Comparison of ENCODE assay signal across 14 cellular contexts in the genomic region with DNA sequence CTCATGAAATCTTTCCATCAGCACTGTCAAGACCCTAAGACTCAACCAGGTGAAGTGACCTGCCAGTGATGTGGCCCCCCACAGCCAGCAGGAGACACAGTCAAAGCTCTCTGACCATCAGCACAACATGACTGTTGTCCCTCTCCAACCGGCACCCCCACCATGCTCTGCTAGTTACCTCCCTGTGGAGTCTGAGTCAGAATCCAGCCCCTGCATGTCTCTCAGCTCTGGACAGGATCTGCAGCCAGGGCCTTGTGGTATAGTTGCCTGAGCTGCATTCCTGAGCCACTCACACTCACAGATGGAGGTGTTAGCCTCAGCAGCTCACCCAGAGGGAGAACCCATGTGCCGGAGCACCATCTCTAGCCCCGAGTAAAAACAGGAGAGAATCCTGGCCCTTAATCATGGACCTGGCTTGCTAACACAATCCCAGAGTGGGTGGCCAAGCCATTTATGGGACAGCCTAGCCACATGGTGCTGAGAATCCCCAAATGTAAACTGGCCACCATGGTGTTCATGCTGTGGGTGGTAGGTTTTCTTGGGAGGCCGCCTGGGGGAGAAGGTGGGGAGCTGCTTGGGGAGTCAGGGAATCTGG.
A peak's percentile ranks its signal among the peaks of the same experiment; 100 is the strongest.
DNase-seq lines count a peak whose midpoint lies in the region; ATAC-seq and TF ChIP-seq lines count a peak whose summit lies in the region.
"Had no signal": no experiment of that assay in that cellular context is flagged by ENCODE, and none has a peak within 500 bp of the region (broad histone marks: within the 10 kb centered on the region; RNA-seq: fewer than 3 reads in every experiment).

No MANE protein-coding gene starts in this region.

- H3K4me3 ChIP-seq in OCI-LY3 (ENCODE audit: low read length), result no peak overlapping the region
- H3K4me3 ChIP-seq in A673 (ENCODE audit: low read depth, low read length, poor library complexity, severe bottlenecking), result no peak overlapping the region
- H3K4me3 ChIP-seq: PC-9, skin epidermis had no signal

- no peaks in the 10 kb centered on the region for H3K79me2 ChIP-seq in OCI-LY3 (ENCODE audit: low read length)

- POLR2A ChIA-PET in A673 (lab: Charles Lee; ENCODE audit: low non-redundant PET), result no interaction called here

- no peak overlapping the region for H3K4me3 Mint-ChIP-seq in natural killer cell
- H3K4me3 Mint-ChIP-seq: effector memory CD8-positive, alpha-beta T cell; natural killer cell treated with Interleukin-12 subunit alpha and Interleukin-12 subunit beta and Interleukin-15 and Interleukin-18, amount 100 ng/mL, for 72 hours had no signal

- H3K27ac ChIP-seq in OCI-LY3 (ENCODE audit: low read length), result peak overlapping the region; percentile 31
- no peak overlapping the region for H3K27ac ChIP-seq in A673 (ENCODE audit: low read depth, low read length, poor library complexity, severe bottlenecking)
- H3K27ac ChIP-seq: PC-9 had no signal

- no peaks in the 10 kb centered on the region for H3K4me1 Mint-ChIP-seq in natural killer cell

- H3K36me3 Mint-ChIP-seq in natural killer cell, result no peaks in the 10 kb centered on the region
- H3K36me3 Mint-ChIP-seq: natural killer cell treated with Interleukin-12 subunit alpha and Interleukin-12 subunit beta and Interleukin-15 and Interleukin-18, amount 100 ng/mL, for 72 hours had no signal

- H3K36me3 ChIP-seq in OCI-LY3 (replicated peaks; ENCODE audit: low read depth, low read length) (no peaks in the 10 kb centered on the region), A673 (ENCODE audit: insufficient read depth, low read length, poor library complexity, severe bottlenecking) (peaks cover 82% of the 10 kb centered on the region)

- H3K9me3 ChIP-seq in OCI-LY3 (ENCODE audit: insufficient read depth, low read length), result no peaks in the 10 kb centered on the region
- no peaks in the 10 kb centered on the region for H3K9me3 ChIP-seq in A673 (ENCODE audit: low read depth, low read length, poor library complexity, severe bottlenecking)

- H3K27me3 Mint-ChIP-seq in natural killer cell (ENCODE audit: low read depth in 2 of 2), result no peaks in the 10 kb centered on the region
- H3K27me3 Mint-ChIP-seq: effector memory CD8-positive, alpha-beta T cell; natural killer cell treated with Interleukin-12 subunit alpha and Interleukin-12 subunit beta and Interleukin-15 and Interleukin-18, amount 100 ng/mL, for 72 hours had no signal

- CTCF ChIA-PET in A673 (lab: Charles Lee), result no interaction called here

- H3K9ac ChIP-seq in OCI-LY3 (ENCODE audit: low read length), result peak overlapping the region; percentile 9; the same call in 1 of the 2 replicates

- BruUV-seq in A673 (replicated peaks; lab: Mats Ljungman, UMichigan), result no TSS peak

- DNase-seq in renal cortical epithelial cell (ENCODE audit: low read depth) (peak; percentile 89), natural killer cell (no peak), A673 (ENCODE audit: low spot score) (no peak)
- DNase-seq: amniotic stem cell; DMS153; effector memory CD8-positive, alpha-beta T cell; NCI-H2107; PC-9 had no signal

- TF ChIP-seq CTCF in OCI-LY3 (IDR thresholded peaks at IDR 0.05; ENCODE audit: low read depth, low read length) (no peak), natural killer cell (IDR thresholded peaks at IDR 0.05) (no peak), A673 (conservative IDR thresholded peaks at IDR 0.05; ENCODE audit: low read depth, low read length) (no peak)

- H3K27ac Mint-ChIP-seq in natural killer cell, result no peak overlapping the region
- H3K27ac Mint-ChIP-seq: effector memory CD8-positive, alpha-beta T cell; natural killer cell treated with Interleukin-12 subunit alpha and Interleukin-12 subunit beta and Interleukin-15 and Interleukin-18, amount 100 ng/mL, for 72 hours had no signal

- H3K27me3 ChIP-seq in OCI-LY3 (ENCODE audit: low read depth, low read length), result no peaks in the 10 kb centered on the region
- no peaks in the 10 kb centered on the region for H3K27me3 ChIP-seq in A673 (replicated peaks; ENCODE audit: insufficient read depth, low read depth, low read length, poor library complexity)

- H4K20me1 ChIP-seq in OCI-LY3 (ENCODE audit: insufficient read depth, low read length), result no peaks in the 10 kb centered on the region

- ATAC-seq in GM18868 (IDR thresholded peaks at IDR 0.05; ENCODE audit: unreplicated experiment), result peak; percentile 12
- ATAC-seq in esophagus mucosa, result peak; percentile 84
- ATAC-seq in natural killer cell, result no peak
- no peak for ATAC-seq in GM18909 (IDR thresholded peaks at IDR 0.05; ENCODE audit: poor library complexity, unreplicated experiment)
- ATAC-seq: effector memory CD8-positive, alpha-beta T cell had no signal

- 0 out of 2 replicates have a peak overlapping the region, but pooled peaks have one; percentile 7 for H2AFZ ChIP-seq in OCI-LY3 (ENCODE audit: low read depth, low read length)
- H2AFZ ChIP-seq: PC-9 had no signal

- peak overlapping the region; percentile 49 for H3K4me2 ChIP-seq in OCI-LY3 (ENCODE audit: low read length)
- H3K4me2 ChIP-seq: PC-9 had no signal

- H3K4me1 ChIP-seq in OCI-LY3 (ENCODE audit: low read length) (peaks cover 37% of the 10 kb centered on the region), A673 (ENCODE audit: insufficient read depth, low read length, poor library complexity, severe bottlenecking) (peaks cover 8% of the 10 kb centered on the region)

- peaks cover 3 to 14% of the 10 kb centered on the region in 2 donors for H3K9me3 Mint-ChIP-seq in natural killer cell
- H3K9me3 Mint-ChIP-seq: effector memory CD8-positive, alpha-beta T cell had no signal

- intact Hi-C loops in natural killer cell (cut with micrococcal nuclease), result no loop called here
- intact Hi-C loops in A673 (cut with micrococcal nuclease; ENCODE audit: unreplicated experiment), result no loop called here

Comparison
In these comparisons a context has a peak if more than half of its experiments do, and no peak if none do; other contexts are left out.
1. ATAC-seq: peak in GM18868 (single experiment) and esophagus mucosa (single experiment); none in natural killer cell (0 of 3) and GM18909 (single experiment).